ENCODE assay signal across 1 cellular context in genomic region chr2:38261569-38262513, GRCh38.
TF ChIP-seq lines count a peak whose summit lies in the region.

No MANE protein-coding gene starts in this region.

TF ChIP-seq in H1, 55 proteins besides CTCF, POLR2A, EP300 and RAD21 (continued from another document):
- TF ChIP-seq TCF12 (IDR thresholded peaks at IDR 0.05; ENCODE audit: low read depth, low read length) (no peak), POLR2AphosphoS5 (IDR thresholded peaks at IDR 0.05; ENCODE audit: low read depth, low read length) (no peak), KDM4A (IDR thresholded peaks at IDR 0.05; ENCODE audit: low read depth, low read length, severe bottlenecking) (no peak), CHD7 (IDR thresholded peaks at IDR 0.05; ENCODE audit: insufficient replicate concordance, low read length) (no peak), E2F6 (IDR thresholded peaks at IDR 0.05) (no peak), ZNF274 (IDR thresholded peaks at IDR 0.05; ENCODE audit: borderline replicate concordance, extremely low read depth, low read length) (no peak), MAX (IDR thresholded peaks at IDR 0.05) (no peak), POU5F1 (IDR thresholded peaks at IDR 0.05; ENCODE audit: low read depth, low read length) (no peak)
